Comparison of ENCODE assay signal across 1 cellular context in the genomic region with DNA sequence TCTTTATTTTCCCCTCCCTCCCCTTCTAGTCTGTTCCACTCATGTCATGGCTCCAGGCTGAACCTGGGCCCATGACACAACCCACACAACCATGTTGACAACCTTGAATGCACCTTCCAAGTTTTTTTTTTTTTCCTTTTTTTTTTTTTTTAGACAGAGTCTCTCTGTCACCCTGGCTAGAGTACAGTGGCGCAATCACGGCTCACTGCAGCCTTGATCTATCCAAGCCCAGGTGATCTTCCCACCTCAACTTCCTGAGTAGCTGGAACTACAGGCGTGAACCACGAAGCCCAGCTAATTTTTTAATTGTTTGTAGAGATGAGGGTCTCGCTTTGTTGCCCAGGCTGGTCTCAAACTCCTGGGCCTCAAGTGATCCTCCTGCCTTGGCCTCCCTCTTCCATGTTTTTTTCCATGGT.
TF ChIP-seq lines count a peak whose summit lies in the region.

No MANE protein-coding gene starts in this region.

TF ChIP-seq in HepG2, 621 proteins besides CTCF, POLR2A, EP300 and RAD21 (continued from another document and continues in another):
- TF ChIP-seq, protein P1, sequence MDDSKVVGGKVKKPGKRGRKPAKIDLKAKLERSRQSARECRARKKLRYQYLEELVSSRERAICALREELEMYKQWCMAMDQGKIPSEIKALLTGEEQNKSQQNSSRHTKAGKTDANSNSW (CRISPR knock-in tag; IDR thresholded peaks at IDR 0.05; ENCODE audit: borderline replicate concordance): no peak
- TF ChIP-seq, protein P2, sequence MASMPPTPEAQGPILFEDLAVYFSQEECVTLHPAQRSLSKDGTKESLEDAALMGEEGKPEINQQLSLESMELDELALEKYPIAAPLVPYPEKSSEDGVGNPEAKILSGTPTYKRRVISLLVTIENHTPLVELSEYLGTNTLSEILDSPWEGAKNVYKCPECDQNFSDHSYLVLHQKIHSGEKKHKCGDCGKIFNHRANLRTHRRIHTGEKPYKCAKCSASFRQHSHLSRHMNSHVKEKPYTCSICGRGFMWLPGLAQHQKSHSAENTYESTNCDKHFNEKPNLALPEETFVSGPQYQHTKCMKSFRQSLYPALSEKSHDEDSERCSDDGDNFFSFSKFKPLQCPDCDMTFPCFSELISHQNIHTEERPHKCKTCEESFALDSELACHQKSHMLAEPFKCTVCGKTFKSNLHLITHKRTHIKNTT (CRISPR knock-in tag; IDR thresholded peaks at IDR 0.05): no peak
- peak; percentile 82 for TF ChIP-seq ZNF605 (CRISPR knock-in tag; IDR thresholded peaks at IDR 0.05)
- TF ChIP-seq ZSCAN29 (CRISPR knock-in tag; conservative IDR thresholded peaks at IDR 0.05): no peak
- TF ChIP-seq NRL (CRISPR knock-in tag; IDR thresholded peaks at IDR 0.05; ENCODE audit: borderline replicate concordance): no peak
- TF ChIP-seq ZFP36L1 (CRISPR knock-in tag; IDR thresholded peaks at IDR 0.05): no peak
- TF ChIP-seq ZZZ3 (CRISPR knock-in tag; IDR thresholded peaks at IDR 0.05; ENCODE audit: borderline replicate concordance): no peak
- TF ChIP-seq, protein P3, sequence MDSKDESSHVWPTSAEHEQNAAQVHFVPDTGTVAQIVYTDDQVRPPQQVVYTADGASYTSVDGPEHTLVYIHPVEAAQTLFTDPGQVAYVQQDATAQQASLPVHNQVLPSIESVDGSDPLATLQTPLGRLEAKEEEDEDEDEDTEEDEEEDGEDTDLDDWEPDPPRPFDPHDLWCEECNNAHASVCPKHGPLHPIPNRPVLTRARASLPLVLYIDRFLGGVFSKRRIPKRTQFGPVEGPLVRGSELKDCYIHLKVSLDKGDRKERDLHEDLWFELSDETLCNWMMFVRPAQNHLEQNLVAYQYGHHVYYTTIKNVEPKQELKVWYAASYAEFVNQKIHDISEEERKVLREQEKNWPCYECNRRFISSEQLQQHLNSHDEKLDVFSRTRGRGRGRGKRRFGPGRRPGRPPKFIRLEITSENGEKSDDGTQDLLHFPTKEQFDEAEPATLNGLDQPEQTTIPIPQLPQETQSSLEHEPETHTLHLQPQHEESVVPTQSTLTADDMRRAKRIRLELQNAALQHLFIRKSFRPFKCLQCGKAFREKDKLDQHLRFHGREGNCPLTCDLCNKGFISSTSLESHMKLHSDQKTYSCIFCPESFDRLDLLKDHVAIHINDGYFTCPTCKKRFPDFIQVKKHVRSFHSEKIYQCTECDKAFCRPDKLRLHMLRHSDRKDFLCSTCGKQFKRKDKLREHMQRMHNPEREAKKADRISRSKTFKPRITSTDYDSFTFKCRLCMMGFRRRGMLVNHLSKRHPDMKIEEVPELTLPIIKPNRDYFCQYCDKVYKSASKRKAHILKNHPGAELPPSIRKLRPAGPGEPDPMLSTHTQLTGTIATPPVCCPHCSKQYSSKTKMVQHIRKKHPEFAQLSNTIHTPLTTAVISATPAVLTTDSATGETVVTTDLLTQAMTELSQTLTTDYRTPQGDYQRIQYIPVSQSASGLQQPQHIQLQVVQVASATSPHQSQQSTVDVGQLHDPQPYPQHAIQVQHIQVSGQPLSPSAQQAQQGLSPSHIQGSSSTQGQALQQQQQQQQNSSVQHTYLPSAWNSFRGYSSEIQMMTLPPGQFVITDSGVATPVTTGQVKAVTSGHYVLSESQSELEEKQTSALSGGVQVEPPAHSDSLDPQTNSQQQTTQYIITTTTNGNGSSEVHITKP (CRISPR knock-in tag; IDR thresholded peaks at IDR 0.05; ENCODE audit: low read depth): peak; percentile 59; the same call in 1 of the 2 replicates
- no peak for TF ChIP-seq WIZ (CRISPR knock-in tag; IDR thresholded peaks at IDR 0.05)
- TF ChIP-seq, protein P4, sequence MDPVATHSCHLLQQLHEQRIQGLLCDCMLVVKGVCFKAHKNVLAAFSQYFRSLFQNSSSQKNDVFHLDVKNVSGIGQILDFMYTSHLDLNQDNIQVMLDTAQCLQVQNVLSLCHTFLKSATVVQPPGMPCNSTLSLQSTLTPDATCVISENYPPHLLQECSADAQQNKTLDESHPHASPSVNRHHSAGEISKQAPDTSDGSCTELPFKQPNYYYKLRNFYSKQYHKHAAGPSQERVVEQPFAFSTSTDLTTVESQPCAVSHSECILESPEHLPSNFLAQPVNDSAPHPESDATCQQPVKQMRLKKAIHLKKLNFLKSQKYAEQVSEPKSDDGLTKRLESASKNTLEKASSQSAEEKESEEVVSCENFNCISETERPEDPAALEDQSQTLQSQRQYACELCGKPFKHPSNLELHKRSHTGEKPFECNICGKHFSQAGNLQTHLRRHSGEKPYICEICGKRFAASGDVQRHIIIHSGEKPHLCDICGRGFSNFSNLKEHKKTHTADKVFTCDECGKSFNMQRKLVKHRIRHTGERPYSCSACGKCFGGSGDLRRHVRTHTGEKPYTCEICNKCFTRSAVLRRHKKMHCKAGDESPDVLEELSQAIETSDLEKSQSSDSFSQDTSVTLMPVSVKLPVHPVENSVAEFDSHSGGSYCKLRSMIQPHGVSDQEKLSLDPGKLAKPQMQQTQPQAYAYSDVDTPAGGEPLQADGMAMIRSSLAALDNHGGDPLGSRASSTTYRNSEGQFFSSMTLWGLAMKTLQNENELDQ (CRISPR knock-in tag; IDR thresholded peaks at IDR 0.05; ENCODE audit: borderline replicate concordance): no peak
- no peak for TF ChIP-seq EHMT2 (IDR thresholded peaks at IDR 0.05; ENCODE audit: borderline replicate concordance, low read depth, low read length)
- TF ChIP-seq KLF9 (CRISPR knock-in tag; IDR thresholded peaks at IDR 0.05; ENCODE audit: low read depth): no peak
- TF ChIP-seq POLR2AphosphoS2 (IDR thresholded peaks at IDR 0.05; ENCODE audit: low read depth, low read length): no peak
- TF ChIP-seq ARID2 (CRISPR knock-in tag; IDR thresholded peaks at IDR 0.05; ENCODE audit: borderline replicate concordance): no peak
- no peak; the same call in 1 of the 2 replicates for TF ChIP-seq PHF8 (CRISPR knock-in tag; IDR thresholded peaks at IDR 0.05)
- TF ChIP-seq DR1 (CRISPR knock-in tag; IDR thresholded peaks at IDR 0.05): no peak
- TF ChIP-seq, protein P5, sequence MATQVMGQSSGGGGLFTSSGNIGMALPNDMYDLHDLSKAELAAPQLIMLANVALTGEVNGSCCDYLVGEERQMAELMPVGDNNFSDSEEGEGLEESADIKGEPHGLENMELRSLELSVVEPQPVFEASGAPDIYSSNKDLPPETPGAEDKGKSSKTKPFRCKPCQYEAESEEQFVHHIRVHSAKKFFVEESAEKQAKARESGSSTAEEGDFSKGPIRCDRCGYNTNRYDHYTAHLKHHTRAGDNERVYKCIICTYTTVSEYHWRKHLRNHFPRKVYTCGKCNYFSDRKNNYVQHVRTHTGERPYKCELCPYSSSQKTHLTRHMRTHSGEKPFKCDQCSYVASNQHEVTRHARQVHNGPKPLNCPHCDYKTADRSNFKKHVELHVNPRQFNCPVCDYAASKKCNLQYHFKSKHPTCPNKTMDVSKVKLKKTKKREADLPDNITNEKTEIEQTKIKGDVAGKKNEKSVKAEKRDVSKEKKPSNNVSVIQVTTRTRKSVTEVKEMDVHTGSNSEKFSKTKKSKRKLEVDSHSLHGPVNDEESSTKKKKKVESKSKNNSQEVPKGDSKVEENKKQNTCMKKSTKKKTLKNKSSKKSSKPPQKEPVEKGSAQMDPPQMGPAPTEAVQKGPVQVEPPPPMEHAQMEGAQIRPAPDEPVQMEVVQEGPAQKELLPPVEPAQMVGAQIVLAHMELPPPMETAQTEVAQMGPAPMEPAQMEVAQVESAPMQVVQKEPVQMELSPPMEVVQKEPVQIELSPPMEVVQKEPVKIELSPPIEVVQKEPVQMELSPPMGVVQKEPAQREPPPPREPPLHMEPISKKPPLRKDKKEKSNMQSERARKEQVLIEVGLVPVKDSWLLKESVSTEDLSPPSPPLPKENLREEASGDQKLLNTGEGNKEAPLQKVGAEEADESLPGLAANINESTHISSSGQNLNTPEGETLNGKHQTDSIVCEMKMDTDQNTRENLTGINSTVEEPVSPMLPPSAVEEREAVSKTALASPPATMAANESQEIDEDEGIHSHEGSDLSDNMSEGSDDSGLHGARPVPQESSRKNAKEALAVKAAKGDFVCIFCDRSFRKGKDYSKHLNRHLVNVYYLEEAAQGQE (IDR thresholded peaks at IDR 0.05; ENCODE audit: borderline replicate concordance in 1 of 2, low read depth in 1 of 2, low read length in 2 of 2): peak in 1 of 2 experiments; percentile 68; a peak in 2 of 4 replicates
- peak; percentile 16; the same call in 1 of the 2 replicates for TF ChIP-seq SIX1 (CRISPR knock-in tag; IDR thresholded peaks at IDR 0.05; ENCODE audit: borderline replicate concordance)
- no peak for TF ChIP-seq YY1 (IDR thresholded peaks at IDR 0.05; ENCODE audit: insufficient read depth, insufficient replicate concordance, low read depth, low read length)
- TF ChIP-seq, protein P6, sequence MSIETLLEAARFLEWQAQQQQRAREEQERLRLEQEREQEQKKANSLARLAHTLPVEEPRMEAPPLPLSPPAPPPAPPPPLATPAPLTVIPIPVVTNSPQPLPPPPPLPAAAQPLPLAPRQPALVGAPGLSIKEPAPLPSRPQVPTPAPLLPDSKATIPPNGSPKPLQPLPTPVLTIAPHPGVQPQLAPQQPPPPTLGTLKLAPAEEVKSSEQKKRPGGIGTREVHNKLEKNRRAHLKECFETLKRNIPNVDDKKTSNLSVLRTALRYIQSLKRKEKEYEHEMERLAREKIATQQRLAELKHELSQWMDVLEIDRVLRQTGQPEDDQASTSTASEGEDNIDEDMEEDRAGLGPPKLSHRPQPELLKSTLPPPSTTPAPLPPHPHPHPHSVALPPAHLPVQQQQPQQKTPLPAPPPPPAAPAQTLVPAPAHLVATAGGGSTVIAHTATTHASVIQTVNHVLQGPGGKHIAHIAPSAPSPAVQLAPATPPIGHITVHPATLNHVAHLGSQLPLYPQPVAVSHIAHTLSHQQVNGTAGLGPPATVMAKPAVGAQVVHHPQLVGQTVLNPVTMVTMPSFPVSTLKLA (IDR thresholded peaks at IDR 0.05): peak; percentile 61
- no peak for TF ChIP-seq ZNF17 (CRISPR knock-in tag; IDR thresholded peaks at IDR 0.05)
- TF ChIP-seq, protein P7, sequence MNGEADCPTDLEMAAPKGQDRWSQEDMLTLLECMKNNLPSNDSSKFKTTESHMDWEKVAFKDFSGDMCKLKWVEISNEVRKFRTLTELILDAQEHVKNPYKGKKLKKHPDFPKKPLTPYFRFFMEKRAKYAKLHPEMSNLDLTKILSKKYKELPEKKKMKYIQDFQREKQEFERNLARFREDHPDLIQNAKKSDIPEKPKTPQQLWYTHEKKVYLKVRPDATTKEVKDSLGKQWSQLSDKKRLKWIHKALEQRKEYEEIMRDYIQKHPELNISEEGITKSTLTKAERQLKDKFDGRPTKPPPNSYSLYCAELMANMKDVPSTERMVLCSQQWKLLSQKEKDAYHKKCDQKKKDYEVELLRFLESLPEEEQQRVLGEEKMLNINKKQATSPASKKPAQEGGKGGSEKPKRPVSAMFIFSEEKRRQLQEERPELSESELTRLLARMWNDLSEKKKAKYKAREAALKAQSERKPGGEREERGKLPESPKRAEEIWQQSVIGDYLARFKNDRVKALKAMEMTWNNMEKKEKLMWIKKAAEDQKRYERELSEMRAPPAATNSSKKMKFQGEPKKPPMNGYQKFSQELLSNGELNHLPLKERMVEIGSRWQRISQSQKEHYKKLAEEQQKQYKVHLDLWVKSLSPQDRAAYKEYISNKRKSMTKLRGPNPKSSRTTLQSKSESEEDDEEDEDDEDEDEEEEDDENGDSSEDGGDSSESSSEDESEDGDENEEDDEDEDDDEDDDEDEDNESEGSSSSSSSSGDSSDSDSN (CRISPR knock-in tag; IDR thresholded peaks at IDR 0.05): peak; percentile 36; the same call in 1 of the 2 replicates
- no peak for TF ChIP-seq ZFAT (CRISPR knock-in tag; conservative IDR thresholded peaks at IDR 0.05)
- TF ChIP-seq, protein P8, sequence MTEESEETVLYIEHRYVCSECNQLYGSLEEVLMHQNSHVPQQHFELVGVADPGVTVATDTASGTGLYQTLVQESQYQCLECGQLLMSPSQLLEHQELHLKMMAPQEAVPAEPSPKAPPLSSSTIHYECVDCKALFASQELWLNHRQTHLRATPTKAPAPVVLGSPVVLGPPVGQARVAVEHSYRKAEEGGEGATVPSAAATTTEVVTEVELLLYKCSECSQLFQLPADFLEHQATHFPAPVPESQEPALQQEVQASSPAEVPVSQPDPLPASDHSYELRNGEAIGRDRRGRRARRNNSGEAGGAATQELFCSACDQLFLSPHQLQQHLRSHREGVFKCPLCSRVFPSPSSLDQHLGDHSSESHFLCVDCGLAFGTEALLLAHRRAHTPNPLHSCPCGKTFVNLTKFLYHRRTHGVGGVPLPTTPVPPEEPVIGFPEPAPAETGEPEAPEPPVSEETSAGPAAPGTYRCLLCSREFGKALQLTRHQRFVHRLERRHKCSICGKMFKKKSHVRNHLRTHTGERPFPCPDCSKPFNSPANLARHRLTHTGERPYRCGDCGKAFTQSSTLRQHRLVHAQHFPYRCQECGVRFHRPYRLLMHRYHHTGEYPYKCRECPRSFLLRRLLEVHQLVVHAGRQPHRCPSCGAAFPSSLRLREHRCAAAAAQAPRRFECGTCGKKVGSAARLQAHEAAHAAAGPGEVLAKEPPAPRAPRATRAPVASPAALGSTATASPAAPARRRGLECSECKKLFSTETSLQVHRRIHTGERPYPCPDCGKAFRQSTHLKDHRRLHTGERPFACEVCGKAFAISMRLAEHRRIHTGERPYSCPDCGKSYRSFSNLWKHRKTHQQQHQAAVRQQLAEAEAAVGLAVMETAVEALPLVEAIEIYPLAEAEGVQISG (CRISPR knock-in tag; IDR thresholded peaks at IDR 0.05): peak; percentile 69; the same call in 1 of the 2 replicates
- TF ChIP-seq, protein P9, sequence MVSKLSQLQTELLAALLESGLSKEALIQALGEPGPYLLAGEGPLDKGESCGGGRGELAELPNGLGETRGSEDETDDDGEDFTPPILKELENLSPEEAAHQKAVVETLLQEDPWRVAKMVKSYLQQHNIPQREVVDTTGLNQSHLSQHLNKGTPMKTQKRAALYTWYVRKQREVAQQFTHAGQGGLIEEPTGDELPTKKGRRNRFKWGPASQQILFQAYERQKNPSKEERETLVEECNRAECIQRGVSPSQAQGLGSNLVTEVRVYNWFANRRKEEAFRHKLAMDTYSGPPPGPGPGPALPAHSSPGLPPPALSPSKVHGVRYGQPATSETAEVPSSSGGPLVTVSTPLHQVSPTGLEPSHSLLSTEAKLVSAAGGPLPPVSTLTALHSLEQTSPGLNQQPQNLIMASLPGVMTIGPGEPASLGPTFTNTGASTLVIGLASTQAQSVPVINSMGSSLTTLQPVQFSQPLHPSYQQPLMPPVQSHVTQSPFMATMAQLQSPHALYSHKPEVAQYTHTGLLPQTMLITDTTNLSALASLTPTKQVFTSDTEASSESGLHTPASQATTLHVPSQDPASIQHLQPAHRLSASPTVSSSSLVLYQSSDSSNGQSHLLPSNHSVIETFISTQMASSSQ (IDR thresholded peaks at IDR 0.05; ENCODE audit: low read depth): no peak; the same call in 1 of the 2 replicates
- TF ChIP-seq, protein P9 (CRISPR knock-in tag; IDR thresholded peaks at IDR 0.05; ENCODE audit: borderline replicate concordance): peak; percentile 58; the same call in 1 of the 2 replicates
- peak; percentile 82 for TF ChIP-seq DPF2 (CRISPR knock-in tag; IDR thresholded peaks at IDR 0.05; ENCODE audit: borderline replicate concordance, low read depth)
- TF ChIP-seq SRSF9 (IDR thresholded peaks at IDR 0.05; ENCODE audit: borderline replicate concordance, insufficient read depth, low read depth, low read length, poor library complexity, severe bottlenecking): no peak
- TF ChIP-seq ZNF101 (CRISPR knock-in tag; IDR thresholded peaks at IDR 0.05; ENCODE audit: borderline replicate concordance, low read depth): no peak
